Comparison of ENCODE assay signal across 10 cellular contexts in the genomic region with DNA sequence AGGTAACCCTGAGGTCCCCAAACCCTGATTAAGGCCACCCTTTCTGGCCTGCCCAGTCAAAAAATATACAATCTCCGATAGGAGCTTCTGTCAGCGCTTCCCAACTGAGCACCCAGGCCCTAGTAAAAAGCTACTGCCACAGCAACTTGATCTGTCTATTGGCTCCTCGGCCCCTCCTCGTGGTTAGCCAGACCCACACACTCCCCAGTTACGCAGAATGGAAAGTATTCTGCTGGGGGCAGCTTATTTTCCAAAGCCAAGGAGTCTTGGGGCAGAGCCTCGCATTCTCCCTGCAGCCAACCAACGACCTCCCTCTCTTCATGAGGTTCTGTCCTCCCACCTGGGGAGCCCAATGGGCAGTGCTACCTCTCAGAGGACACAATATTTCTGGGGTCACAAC. TPM values are rescaled to one million over a fixed set of nuclear protein-coding genes. Genes with fewer than 3 reads are reported as not detected.
DNase-seq lines count a peak whose midpoint lies in the region; ATAC-seq and TF ChIP-seq lines count a peak whose summit lies in the region.
"Had no signal": no experiment of that assay in that cellular context is flagged by ENCODE, and none has a peak within 500 bp of the region (broad histone marks: within the 10 kb centered on the region; RNA-seq: fewer than 3 reads in every experiment).

No MANE protein-coding gene starts in this region.

- H3K9me3 Mint-ChIP-seq in CD4-positive, CD25-positive, alpha-beta regulatory T cell = no peaks in the 10 kb centered on the region
- H3K9me3 Mint-ChIP-seq in activated T-helper 17 cell treated with anti-CD3 and anti-CD28 coated beads, Interleukin-2, amount 50 U/mL, for 72 hours = no peaks in the 10 kb centered on the region
- H3K9me3 Mint-ChIP-seq in immature natural killer cell = no peaks in the 10 kb centered on the region

- no peak for DNase-seq in CD4-positive, CD25-positive, alpha-beta regulatory T cell
- DNase-seq in immature natural killer cell (no peak), gastrocnemius medialis (no peak), NCI-H1930 (lab: John Stamatoyannopoulos, UW) (no peak)
- DNase-seq: activated CD4-positive, alpha-beta T cell treated with anti-CD3 and anti-CD28 coated beads for 48 hours; NCI-H510A had no signal

- intact Hi-C loops in gastrocnemius medialis (cut with DNase I; ENCODE audit: low total_unique reads) = loop anchor here (2.0 kb wide), 1 partner anchor 50 kb away; no protein-coding TSS in a partner anchor

- no peaks in the 10 kb centered on the region for H3K36me3 ChIP-seq in CD4-positive, CD25-positive, alpha-beta regulatory T cell (ENCODE audit: control insufficient read depth, insufficient read depth, low read length)
- no peaks in the 10 kb centered on the region for H3K36me3 ChIP-seq in gastrocnemius medialis

- ATAC-seq in CD4-positive, CD25-positive, alpha-beta regulatory T cell (ENCODE audit: low read depth in 2 of 2) = no peak
- ATAC-seq in activated T-helper 17 cell treated with anti-CD3 and anti-CD28 coated beads, Interleukin-2, amount 50 U/mL, for 72 hours (replicated peaks) = no peak
- ATAC-seq in gastrocnemius medialis (no peak), HG02840 (IDR thresholded peaks at IDR 0.05; ENCODE audit: low FRiP score, unreplicated experiment) (no peak), HG03045 (IDR thresholded peaks at IDR 0.05; ENCODE audit: unreplicated experiment) (no peak), GM18519 (IDR thresholded peaks at IDR 0.05; ENCODE audit: low FRiP score, unreplicated experiment) (no peak)

- H3K9me3 ChIP-seq in CD4-positive, CD25-positive, alpha-beta regulatory T cell (ENCODE audit: control insufficient read depth in 2 of 2, low read length in 2 of 2) = no peaks in the 10 kb centered on the region
- H3K9me3 ChIP-seq in gastrocnemius medialis = no peaks in the 10 kb centered on the region

- peak overlapping the region in 2 of 4 donors; percentile 6 to 59 for H3K4me3 Mint-ChIP-seq in CD4-positive, CD25-positive, alpha-beta regulatory T cell
- H3K4me3 Mint-ChIP-seq in activated T-helper 17 cell treated with anti-CD3 and anti-CD28 coated beads, Interleukin-2, amount 50 U/mL, for 72 hours = peak overlapping the region; percentile 84
- H3K4me3 Mint-ChIP-seq in immature natural killer cell = peak overlapping the region in 2 of 5 donors; percentile 28 to 35

- peak overlapping the region; percentile 87 to 98 (median 95) for H3K27ac Mint-ChIP-seq in CD4-positive, CD25-positive, alpha-beta regulatory T cell
- H3K27ac Mint-ChIP-seq in activated T-helper 17 cell treated with anti-CD3 and anti-CD28 coated beads, Interleukin-2, amount 50 U/mL, for 72 hours = peak overlapping the region; percentile 92
- H3K27ac Mint-ChIP-seq in immature natural killer cell = peak overlapping the region; percentile 89 to 98 (median 93)

- TF ChIP-seq CTCF in gastrocnemius medialis (IDR thresholded peaks at IDR 0.05 in 4 of 5, conservative IDR thresholded peaks at IDR 0.05 in 1 of 5) = no peak

- peaks cover 49% of the 10 kb centered on the region for H3K4me1 ChIP-seq in CD4-positive, CD25-positive, alpha-beta regulatory T cell (ENCODE audit: control insufficient read depth, insufficient read depth, low read length, poor library complexity, severe bottlenecking)
- H3K4me1 ChIP-seq in gastrocnemius medialis = peaks cover 61 to 66% of the 10 kb centered on the region in 2 donors

- no peak for TF ChIP-seq POLR2A in gastrocnemius medialis (IDR thresholded peaks at IDR 0.05)

- peaks cover 50 to 77% (median 59%) of the 10 kb centered on the region in 4 donors for H3K4me1 Mint-ChIP-seq in CD4-positive, CD25-positive, alpha-beta regulatory T cell
- H3K4me1 Mint-ChIP-seq in activated T-helper 17 cell treated with anti-CD3 and anti-CD28 coated beads, Interleukin-2, amount 50 U/mL, for 72 hours = peaks cover 53% of the 10 kb centered on the region
- peaks cover 66 to 74% of the 10 kb centered on the region in 2 donors for H3K4me1 Mint-ChIP-seq in immature natural killer cell

- no peaks in the 10 kb centered on the region for H3K36me3 Mint-ChIP-seq in CD4-positive, CD25-positive, alpha-beta regulatory T cell
- no peaks in the 10 kb centered on the region for H3K36me3 Mint-ChIP-seq in activated T-helper 17 cell treated with anti-CD3 and anti-CD28 coated beads, Interleukin-2, amount 50 U/mL, for 72 hours (ENCODE audit: low read depth)
- H3K36me3 Mint-ChIP-seq in immature natural killer cell = no peaks in the 10 kb centered on the region

- H3K27me3 ChIP-seq in CD4-positive, CD25-positive, alpha-beta regulatory T cell (ENCODE audit: control insufficient read depth, insufficient read depth, low read length) = no peaks in the 10 kb centered on the region
- H3K27me3 ChIP-seq in gastrocnemius medialis = no peaks in the 10 kb centered on the region

- peak overlapping the region; percentile 81 for H3K27ac ChIP-seq in CD4-positive, CD25-positive, alpha-beta regulatory T cell (ENCODE audit: insufficient read depth, low read length, poor library complexity, severe bottlenecking)
- peak overlapping the region; percentile 81 to 90 (median 84) for H3K27ac ChIP-seq in gastrocnemius medialis

- in situ Hi-C loops in gastrocnemius medialis (cut with MboI; ENCODE audit: low sequenced_read_pairs in 4 of 4) = no loop called here

- no peaks in the 10 kb centered on the region for H3K27me3 Mint-ChIP-seq in CD4-positive, CD25-positive, alpha-beta regulatory T cell
- H3K27me3 Mint-ChIP-seq in activated T-helper 17 cell treated with anti-CD3 and anti-CD28 coated beads, Interleukin-2, amount 50 U/mL, for 72 hours = no peaks in the 10 kb centered on the region
- peaks cover 0 to 6% (median 2%) of the 10 kb centered on the region in 3 donors for H3K27me3 Mint-ChIP-seq in immature natural killer cell (ENCODE audit: low read depth in 3 of 3)

- no peak overlapping the region for H3K4me3 ChIP-seq in CD4-positive, CD25-positive, alpha-beta regulatory T cell (ENCODE audit: low read depth, low read length)
- no peak overlapping the region for H3K4me3 ChIP-seq in gastrocnemius medialis

RNA-seq across cellular contexts. Expression of a gene that starts 32.1 kb away (rescaled TPM):
- 21.4 TPM for total RNA-seq in CD4-positive, CD25-positive, alpha-beta regulatory T cell
- polyA plus RNA-seq in CD4-positive, CD25-positive, alpha-beta regulatory T cell = 1 to 10 TPM; 3.8 to 9.0 (median 5.0) TPM
- total RNA-seq in activated T-helper 17 cell treated with anti-CD3 and anti-CD28 coated beads, Interleukin-2, amount 50 U/mL, for 72 hours = 10 to 100 TPM; 19.9 to 33.8 TPM
- 10 to 100 TPM; 11.0 to 22.7 (median 12.6) TPM for polyA plus RNA-seq in immature natural killer cell
- 1 to 10 TPM; 2.0 to 5.5 (median 4.9) TPM for total RNA-seq in gastrocnemius medialis

RNA-seq across cellular contexts. Expression of a gene that starts 51.8 kb away (rescaled TPM):
- total RNA-seq in CD4-positive, CD25-positive, alpha-beta regulatory T cell = 6.3 TPM
- 1 to 10 TPM in 3 of 4 donors, under 1 TPM in 1; 0.78 to 3.2 (median 1.7) TPM for polyA plus RNA-seq in CD4-positive, CD25-positive, alpha-beta regulatory T cell
- 1 to 10 TPM; 7.7 to 8.2 TPM for total RNA-seq in activated T-helper 17 cell treated with anti-CD3 and anti-CD28 coated beads, Interleukin-2, amount 50 U/mL, for 72 hours
- polyA plus RNA-seq in immature natural killer cell = 1 to 10 TPM; 2.4 to 3.2 (median 2.8) TPM
- 10 to 100 TPM; 17.6 to 21.3 (median 20.2) TPM for total RNA-seq in gastrocnemius medialis
